1 cellular context compared by ENCODE assay signal in the genomic region with DNA sequence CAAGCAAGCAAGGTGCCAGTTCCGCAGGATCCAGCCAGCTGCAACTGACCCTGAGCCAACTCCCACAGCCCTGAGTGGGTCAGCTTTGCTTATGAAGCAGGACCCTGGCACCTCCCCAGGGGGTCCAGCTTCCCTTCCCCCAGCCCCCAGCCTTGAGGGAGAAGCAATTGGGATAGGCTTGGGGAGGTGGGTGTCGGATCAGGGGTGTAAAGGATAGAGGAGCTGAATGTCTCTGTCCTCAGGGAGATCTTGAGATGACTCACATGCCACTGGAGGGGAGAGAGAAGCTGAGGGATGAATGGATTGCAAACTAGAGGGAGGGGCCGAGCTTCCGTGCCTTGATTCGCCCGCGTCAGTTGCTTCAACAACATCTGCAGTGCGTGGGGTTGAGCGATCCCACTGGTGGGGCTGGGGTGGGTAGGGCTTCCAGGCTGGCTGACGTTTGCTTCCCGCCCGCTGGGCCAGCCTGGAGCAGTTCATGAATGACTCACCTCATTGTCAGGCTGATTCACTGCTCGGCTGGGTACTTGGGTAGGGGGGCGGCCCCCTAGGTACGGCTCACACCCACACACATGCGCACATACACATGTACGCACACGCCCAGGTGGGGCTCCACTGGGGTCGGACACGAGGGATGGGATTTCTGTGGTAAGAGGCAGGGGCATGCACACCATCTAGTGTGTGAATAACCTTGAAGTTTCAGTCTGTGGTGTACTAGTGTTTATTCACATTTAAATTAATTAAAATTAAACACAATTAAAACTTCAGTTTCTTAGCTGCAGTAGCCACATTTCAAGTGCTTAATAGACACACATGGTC.
TF ChIP-seq lines count a peak whose summit lies in the region.

No MANE protein-coding gene starts in this region.

TF ChIP-seq in K562, 482 proteins besides CTCF, POLR2A, EP300 and RAD21 (continues in another document):
- TF ChIP-seq, protein P1, sequence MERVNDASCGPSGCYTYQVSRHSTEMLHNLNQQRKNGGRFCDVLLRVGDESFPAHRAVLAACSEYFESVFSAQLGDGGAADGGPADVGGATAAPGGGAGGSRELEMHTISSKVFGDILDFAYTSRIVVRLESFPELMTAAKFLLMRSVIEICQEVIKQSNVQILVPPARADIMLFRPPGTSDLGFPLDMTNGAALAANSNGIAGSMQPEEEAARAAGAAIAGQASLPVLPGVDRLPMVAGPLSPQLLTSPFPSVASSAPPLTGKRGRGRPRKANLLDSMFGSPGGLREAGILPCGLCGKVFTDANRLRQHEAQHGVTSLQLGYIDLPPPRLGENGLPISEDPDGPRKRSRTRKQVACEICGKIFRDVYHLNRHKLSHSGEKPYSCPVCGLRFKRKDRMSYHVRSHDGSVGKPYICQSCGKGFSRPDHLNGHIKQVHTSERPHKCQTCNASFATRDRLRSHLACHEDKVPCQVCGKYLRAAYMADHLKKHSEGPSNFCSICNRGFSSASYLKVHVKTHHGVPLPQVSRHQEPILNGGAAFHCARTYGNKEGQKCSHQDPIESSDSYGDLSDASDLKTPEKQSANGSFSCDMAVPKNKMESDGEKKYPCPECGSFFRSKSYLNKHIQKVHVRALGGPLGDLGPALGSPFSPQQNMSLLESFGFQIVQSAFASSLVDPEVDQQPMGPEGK (CRISPR knock-in tag; IDR thresholded peaks at IDR 0.05; ENCODE audit: borderline replicate concordance): no peak
- no peak for TF ChIP-seq SRSF7 (optimal IDR thresholded peaks at IDR 0.05; ENCODE audit: low read depth, low read length)
- no peak for TF ChIP-seq NCOA6 (IDR thresholded peaks at IDR 0.05)
- no peak for TF ChIP-seq MIER1 (IDR thresholded peaks at IDR 0.05; ENCODE audit: low read depth)
- no peak for TF ChIP-seq CHD1 (IDR thresholded peaks at IDR 0.05; ENCODE audit: low read length)
- peak; percentile 94 for TF ChIP-seq ZBTB7A (IDR thresholded peaks at IDR 0.05; ENCODE audit: borderline replicate concordance, control insufficient read depth, low read depth, low read length)
- TF ChIP-seq, protein P2, sequence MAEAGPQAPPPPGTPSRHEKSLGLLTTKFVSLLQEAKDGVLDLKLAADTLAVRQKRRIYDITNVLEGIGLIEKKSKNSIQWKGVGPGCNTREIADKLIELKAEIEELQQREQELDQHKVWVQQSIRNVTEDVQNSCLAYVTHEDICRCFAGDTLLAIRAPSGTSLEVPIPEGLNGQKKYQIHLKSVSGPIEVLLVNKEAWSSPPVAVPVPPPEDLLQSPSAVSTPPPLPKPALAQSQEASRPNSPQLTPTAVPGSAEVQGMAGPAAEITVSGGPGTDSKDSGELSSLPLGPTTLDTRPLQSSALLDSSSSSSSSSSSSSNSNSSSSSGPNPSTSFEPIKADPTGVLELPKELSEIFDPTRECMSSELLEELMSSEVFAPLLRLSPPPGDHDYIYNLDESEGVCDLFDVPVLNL (CRISPR knock-in tag; IDR thresholded peaks at IDR 0.05; ENCODE audit: low read depth): peak; percentile 57; the same call in 1 of the 2 replicates
- TF ChIP-seq, protein P3, sequence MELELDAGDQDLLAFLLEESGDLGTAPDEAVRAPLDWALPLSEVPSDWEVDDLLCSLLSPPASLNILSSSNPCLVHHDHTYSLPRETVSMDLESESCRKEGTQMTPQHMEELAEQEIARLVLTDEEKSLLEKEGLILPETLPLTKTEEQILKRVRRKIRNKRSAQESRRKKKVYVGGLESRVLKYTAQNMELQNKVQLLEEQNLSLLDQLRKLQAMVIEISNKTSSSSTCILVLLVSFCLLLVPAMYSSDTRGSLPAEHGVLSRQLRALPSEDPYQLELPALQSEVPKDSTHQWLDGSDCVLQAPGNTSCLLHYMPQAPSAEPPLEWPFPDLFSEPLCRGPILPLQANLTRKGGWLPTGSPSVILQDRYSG (tag; conservative IDR thresholded peaks at IDR 0.05; ENCODE audit: low read depth): no peak
- TF ChIP-seq CXXC5 (CRISPR knock-in tag; IDR thresholded peaks at IDR 0.05): peak; percentile 66
- no peak for TF ChIP-seq SAP30 (IDR thresholded peaks at IDR 0.05; ENCODE audit: borderline replicate concordance, insufficient read depth, low read depth, low read length, poor library complexity, severe bottlenecking)
- TF ChIP-seq ZBTB1 (CRISPR knock-in tag; IDR thresholded peaks at IDR 0.05; ENCODE audit: borderline replicate concordance, low read depth): no peak; the same call in 1 of the 2 replicates
- peak; percentile 82 for TF ChIP-seq MYNN (IDR thresholded peaks at IDR 0.05)
- TF ChIP-seq MYNN (CRISPR knock-in tag; IDR thresholded peaks at IDR 0.05): no peak
- peak; percentile 93 for TF ChIP-seq ATF7 (IDR thresholded peaks at IDR 0.05)
- TF ChIP-seq, protein P4, sequence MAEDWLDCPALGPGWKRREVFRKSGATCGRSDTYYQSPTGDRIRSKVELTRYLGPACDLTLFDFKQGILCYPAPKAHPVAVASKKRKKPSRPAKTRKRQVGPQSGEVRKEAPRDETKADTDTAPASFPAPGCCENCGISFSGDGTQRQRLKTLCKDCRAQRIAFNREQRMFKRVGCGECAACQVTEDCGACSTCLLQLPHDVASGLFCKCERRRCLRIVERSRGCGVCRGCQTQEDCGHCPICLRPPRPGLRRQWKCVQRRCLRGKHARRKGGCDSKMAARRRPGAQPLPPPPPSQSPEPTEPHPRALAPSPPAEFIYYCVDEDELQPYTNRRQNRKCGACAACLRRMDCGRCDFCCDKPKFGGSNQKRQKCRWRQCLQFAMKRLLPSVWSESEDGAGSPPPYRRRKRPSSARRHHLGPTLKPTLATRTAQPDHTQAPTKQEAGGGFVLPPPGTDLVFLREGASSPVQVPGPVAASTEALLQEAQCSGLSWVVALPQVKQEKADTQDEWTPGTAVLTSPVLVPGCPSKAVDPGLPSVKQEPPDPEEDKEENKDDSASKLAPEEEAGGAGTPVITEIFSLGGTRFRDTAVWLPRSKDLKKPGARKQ (CRISPR knock-in tag; IDR thresholded peaks at IDR 0.05): no peak
- 0 out of 2 replicates have a peak, but pooled peaks have one; percentile 27 for TF ChIP-seq CBFB (CRISPR knock-in tag; IDR thresholded peaks at IDR 0.05)
- TF ChIP-seq SRF (CRISPR knock-in tag; IDR thresholded peaks at IDR 0.05): no peak; a peak in 1 of 4 replicates
- TF ChIP-seq ZZZ3 (IDR thresholded peaks at IDR 0.05): no peak
- TF ChIP-seq, protein P5, sequence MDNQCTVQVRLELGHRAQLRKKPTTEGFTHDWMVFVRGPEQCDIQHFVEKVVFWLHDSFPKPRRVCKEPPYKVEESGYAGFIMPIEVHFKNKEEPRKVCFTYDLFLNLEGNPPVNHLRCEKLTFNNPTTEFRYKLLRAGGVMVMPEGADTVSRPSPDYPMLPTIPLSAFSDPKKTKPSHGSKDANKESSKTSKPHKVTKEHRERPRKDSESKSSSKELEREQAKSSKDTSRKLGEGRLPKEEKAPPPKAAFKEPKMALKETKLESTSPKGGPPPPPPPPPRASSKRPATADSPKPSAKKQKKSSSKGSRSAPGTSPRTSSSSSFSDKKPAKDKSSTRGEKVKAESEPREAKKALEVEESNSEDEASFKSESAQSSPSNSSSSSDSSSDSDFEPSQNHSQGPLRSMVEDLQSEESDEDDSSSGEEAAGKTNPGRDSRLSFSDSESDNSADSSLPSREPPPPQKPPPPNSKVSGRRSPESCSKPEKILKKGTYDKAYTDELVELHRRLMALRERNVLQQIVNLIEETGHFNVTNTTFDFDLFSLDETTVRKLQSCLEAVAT (IDR thresholded peaks at IDR 0.05): 0 out of 4 replicates have a peak, but pooled peaks of 1 of the 2 experiments have one; percentile 30
- TF ChIP-seq, protein P6, sequence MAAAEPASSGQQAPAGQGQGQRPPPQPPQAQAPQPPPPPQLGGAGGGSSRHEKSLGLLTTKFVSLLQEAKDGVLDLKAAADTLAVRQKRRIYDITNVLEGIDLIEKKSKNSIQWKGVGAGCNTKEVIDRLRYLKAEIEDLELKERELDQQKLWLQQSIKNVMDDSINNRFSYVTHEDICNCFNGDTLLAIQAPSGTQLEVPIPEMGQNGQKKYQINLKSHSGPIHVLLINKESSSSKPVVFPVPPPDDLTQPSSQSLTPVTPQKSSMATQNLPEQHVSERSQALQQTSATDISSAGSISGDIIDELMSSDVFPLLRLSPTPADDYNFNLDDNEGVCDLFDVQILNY (CRISPR knock-in tag; IDR thresholded peaks at IDR 0.05): no peak
- no peak for TF ChIP-seq ARNT (IDR thresholded peaks at IDR 0.05)
- no peak for TF ChIP-seq BRD4 (IDR thresholded peaks at IDR 0.05)
- no peak for TF ChIP-seq RBM25 (IDR thresholded peaks at IDR 0.05; ENCODE audit: low read depth, low read length, severe bottlenecking)
- TF ChIP-seq, protein P7, sequence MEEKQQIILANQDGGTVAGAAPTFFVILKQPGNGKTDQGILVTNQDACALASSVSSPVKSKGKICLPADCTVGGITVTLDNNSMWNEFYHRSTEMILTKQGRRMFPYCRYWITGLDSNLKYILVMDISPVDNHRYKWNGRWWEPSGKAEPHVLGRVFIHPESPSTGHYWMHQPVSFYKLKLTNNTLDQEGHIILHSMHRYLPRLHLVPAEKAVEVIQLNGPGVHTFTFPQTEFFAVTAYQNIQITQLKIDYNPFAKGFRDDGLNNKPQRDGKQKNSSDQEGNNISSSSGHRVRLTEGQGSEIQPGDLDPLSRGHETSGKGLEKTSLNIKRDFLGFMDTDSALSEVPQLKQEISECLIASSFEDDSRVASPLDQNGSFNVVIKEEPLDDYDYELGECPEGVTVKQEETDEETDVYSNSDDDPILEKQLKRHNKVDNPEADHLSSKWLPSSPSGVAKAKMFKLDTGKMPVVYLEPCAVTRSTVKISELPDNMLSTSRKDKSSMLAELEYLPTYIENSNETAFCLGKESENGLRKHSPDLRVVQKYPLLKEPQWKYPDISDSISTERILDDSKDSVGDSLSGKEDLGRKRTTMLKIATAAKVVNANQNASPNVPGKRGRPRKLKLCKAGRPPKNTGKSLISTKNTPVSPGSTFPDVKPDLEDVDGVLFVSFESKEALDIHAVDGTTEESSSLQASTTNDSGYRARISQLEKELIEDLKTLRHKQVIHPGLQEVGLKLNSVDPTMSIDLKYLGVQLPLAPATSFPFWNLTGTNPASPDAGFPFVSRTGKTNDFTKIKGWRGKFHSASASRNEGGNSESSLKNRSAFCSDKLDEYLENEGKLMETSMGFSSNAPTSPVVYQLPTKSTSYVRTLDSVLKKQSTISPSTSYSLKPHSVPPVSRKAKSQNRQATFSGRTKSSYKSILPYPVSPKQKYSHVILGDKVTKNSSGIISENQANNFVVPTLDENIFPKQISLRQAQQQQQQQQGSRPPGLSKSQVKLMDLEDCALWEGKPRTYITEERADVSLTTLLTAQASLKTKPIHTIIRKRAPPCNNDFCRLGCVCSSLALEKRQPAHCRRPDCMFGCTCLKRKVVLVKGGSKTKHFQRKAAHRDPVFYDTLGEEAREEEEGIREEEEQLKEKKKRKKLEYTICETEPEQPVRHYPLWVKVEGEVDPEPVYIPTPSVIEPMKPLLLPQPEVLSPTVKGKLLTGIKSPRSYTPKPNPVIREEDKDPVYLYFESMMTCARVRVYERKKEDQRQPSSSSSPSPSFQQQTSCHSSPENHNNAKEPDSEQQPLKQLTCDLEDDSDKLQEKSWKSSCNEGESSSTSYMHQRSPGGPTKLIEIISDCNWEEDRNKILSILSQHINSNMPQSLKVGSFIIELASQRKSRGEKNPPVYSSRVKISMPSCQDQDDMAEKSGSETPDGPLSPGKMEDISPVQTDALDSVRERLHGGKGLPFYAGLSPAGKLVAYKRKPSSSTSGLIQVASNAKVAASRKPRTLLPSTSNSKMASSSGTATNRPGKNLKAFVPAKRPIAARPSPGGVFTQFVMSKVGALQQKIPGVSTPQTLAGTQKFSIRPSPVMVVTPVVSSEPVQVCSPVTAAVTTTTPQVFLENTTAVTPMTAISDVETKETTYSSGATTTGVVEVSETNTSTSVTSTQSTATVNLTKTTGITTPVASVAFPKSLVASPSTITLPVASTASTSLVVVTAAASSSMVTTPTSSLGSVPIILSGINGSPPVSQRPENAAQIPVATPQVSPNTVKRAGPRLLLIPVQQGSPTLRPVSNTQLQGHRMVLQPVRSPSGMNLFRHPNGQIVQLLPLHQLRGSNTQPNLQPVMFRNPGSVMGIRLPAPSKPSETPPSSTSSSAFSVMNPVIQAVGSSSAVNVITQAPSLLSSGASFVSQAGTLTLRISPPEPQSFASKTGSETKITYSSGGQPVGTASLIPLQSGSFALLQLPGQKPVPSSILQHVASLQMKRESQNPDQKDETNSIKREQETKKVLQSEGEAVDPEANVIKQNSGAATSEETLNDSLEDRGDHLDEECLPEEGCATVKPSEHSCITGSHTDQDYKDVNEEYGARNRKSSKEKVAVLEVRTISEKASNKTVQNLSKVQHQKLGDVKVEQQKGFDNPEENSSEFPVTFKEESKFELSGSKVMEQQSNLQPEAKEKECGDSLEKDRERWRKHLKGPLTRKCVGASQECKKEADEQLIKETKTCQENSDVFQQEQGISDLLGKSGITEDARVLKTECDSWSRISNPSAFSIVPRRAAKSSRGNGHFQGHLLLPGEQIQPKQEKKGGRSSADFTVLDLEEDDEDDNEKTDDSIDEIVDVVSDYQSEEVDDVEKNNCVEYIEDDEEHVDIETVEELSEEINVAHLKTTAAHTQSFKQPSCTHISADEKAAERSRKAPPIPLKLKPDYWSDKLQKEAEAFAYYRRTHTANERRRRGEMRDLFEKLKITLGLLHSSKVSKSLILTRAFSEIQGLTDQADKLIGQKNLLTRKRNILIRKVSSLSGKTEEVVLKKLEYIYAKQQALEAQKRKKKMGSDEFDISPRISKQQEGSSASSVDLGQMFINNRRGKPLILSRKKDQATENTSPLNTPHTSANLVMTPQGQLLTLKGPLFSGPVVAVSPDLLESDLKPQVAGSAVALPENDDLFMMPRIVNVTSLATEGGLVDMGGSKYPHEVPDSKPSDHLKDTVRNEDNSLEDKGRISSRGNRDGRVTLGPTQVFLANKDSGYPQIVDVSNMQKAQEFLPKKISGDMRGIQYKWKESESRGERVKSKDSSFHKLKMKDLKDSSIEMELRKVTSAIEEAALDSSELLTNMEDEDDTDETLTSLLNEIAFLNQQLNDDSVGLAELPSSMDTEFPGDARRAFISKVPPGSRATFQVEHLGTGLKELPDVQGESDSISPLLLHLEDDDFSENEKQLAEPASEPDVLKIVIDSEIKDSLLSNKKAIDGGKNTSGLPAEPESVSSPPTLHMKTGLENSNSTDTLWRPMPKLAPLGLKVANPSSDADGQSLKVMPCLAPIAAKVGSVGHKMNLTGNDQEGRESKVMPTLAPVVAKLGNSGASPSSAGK (IDR thresholded peaks at IDR 0.05): peak; percentile 85
- no peak for TF ChIP-seq MED1 (CRISPR knock-in tag; IDR thresholded peaks at IDR 0.05; ENCODE audit: borderline replicate concordance)
- TF ChIP-seq U2AF1 (optimal IDR thresholded peaks at IDR 0.05; ENCODE audit: low read depth, low read length): no peak
- TF ChIP-seq ZNF436 (CRISPR knock-in tag; IDR thresholded peaks at IDR 0.05): no peak
- TF ChIP-seq MXI1 (IDR thresholded peaks at IDR 0.05; ENCODE audit: low read depth, low read length): no peak
- TF ChIP-seq CBFA2T3 (IDR thresholded peaks at IDR 0.05): peak; percentile 48
- no peak for TF ChIP-seq ARHGAP35 (IDR thresholded peaks at IDR 0.05; ENCODE audit: partially characterized antibody)
- TF ChIP-seq, protein P8, sequence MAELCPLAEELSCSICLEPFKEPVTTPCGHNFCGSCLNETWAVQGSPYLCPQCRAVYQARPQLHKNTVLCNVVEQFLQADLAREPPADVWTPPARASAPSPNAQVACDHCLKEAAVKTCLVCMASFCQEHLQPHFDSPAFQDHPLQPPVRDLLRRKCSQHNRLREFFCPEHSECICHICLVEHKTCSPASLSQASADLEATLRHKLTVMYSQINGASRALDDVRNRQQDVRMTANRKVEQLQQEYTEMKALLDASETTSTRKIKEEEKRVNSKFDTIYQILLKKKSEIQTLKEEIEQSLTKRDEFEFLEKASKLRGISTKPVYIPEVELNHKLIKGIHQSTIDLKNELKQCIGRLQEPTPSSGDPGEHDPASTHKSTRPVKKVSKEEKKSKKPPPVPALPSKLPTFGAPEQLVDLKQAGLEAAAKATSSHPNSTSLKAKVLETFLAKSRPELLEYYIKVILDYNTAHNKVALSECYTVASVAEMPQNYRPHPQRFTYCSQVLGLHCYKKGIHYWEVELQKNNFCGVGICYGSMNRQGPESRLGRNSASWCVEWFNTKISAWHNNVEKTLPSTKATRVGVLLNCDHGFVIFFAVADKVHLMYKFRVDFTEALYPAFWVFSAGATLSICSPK (IDR thresholded peaks at IDR 0.05; ENCODE audit: borderline replicate concordance): no peak
- no peak for TF ChIP-seq ZNF282 (CRISPR knock-in tag; IDR thresholded peaks at IDR 0.05)
- TF ChIP-seq ZEB2 (IDR thresholded peaks at IDR 0.05): peak; percentile 21; the same call in 1 of the 2 replicates
